ENCODE assay signal across 1 cellular context in the genomic region with DNA sequence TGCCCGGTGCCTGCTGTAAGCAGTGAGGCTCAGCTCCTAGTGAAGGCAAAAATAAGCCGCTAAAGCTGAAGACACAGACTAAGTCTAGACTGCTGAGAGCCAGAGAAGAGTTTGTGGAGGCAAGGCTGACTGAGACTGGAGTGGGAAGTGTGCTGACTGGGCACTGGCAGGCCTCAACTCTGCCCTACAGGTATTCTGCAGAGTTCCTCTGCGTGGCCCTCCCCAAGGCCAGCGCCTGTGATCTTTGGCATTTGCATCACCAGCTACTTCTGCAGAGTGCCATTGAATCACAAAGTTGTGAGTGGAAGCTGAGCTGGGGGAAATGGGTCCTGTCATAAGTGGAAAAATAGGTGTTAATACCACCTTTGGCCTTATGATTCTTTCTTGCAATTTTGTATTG.
TF ChIP-seq lines count a peak whose summit lies in the region.

No MANE protein-coding gene starts in this region.

TF ChIP-seq in H1, 55 proteins besides CTCF, POLR2A, EP300 and RAD21:
- TF ChIP-seq, protein P1, sequence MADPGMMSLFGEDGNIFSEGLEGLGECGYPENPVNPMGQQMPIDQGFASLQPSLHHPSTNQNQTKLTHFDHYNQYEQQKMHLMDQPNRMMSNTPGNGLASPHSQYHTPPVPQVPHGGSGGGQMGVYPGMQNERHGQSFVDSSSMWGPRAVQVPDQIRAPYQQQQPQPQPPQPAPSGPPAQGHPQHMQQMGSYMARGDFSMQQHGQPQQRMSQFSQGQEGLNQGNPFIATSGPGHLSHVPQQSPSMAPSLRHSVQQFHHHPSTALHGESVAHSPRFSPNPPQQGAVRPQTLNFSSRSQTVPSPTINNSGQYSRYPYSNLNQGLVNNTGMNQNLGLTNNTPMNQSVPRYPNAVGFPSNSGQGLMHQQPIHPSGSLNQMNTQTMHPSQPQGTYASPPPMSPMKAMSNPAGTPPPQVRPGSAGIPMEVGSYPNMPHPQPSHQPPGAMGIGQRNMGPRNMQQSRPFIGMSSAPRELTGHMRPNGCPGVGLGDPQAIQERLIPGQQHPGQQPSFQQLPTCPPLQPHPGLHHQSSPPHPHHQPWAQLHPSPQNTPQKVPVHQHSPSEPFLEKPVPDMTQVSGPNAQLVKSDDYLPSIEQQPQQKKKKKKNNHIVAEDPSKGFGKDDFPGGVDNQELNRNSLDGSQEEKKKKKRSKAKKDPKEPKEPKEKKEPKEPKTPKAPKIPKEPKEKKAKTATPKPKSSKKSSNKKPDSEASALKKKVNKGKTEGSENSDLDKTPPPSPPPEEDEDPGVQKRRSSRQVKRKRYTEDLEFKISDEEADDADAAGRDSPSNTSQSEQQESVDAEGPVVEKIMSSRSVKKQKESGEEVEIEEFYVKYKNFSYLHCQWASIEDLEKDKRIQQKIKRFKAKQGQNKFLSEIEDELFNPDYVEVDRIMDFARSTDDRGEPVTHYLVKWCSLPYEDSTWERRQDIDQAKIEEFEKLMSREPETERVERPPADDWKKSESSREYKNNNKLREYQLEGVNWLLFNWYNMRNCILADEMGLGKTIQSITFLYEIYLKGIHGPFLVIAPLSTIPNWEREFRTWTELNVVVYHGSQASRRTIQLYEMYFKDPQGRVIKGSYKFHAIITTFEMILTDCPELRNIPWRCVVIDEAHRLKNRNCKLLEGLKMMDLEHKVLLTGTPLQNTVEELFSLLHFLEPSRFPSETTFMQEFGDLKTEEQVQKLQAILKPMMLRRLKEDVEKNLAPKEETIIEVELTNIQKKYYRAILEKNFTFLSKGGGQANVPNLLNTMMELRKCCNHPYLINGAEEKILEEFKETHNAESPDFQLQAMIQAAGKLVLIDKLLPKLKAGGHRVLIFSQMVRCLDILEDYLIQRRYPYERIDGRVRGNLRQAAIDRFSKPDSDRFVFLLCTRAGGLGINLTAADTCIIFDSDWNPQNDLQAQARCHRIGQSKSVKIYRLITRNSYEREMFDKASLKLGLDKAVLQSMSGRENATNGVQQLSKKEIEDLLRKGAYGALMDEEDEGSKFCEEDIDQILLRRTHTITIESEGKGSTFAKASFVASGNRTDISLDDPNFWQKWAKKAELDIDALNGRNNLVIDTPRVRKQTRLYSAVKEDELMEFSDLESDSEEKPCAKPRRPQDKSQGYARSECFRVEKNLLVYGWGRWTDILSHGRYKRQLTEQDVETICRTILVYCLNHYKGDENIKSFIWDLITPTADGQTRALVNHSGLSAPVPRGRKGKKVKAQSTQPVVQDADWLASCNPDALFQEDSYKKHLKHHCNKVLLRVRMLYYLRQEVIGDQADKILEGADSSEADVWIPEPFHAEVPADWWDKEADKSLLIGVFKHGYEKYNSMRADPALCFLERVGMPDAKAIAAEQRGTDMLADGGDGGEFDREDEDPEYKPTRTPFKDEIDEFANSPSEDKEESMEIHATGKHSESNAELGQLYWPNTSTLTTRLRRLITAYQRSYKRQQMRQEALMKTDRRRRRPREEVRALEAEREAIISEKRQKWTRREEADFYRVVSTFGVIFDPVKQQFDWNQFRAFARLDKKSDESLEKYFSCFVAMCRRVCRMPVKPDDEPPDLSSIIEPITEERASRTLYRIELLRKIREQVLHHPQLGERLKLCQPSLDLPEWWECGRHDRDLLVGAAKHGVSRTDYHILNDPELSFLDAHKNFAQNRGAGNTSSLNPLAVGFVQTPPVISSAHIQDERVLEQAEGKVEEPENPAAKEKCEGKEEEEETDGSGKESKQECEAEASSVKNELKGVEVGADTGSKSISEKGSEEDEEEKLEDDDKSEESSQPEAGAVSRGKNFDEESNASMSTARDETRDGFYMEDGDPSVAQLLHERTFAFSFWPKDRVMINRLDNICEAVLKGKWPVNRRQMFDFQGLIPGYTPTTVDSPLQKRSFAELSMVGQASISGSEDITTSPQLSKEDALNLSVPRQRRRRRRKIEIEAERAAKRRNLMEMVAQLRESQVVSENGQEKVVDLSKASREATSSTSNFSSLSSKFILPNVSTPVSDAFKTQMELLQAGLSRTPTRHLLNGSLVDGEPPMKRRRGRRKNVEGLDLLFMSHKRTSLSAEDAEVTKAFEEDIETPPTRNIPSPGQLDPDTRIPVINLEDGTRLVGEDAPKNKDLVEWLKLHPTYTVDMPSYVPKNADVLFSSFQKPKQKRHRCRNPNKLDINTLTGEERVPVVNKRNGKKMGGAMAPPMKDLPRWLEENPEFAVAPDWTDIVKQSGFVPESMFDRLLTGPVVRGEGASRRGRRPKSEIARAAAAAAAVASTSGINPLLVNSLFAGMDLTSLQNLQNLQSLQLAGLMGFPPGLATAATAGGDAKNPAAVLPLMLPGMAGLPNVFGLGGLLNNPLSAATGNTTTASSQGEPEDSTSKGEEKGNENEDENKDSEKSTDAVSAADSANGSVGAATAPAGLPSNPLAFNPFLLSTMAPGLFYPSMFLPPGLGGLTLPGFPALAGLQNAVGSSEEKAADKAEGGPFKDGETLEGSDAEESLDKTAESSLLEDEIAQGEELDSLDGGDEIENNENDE (IDR thresholded peaks at IDR 0.05; ENCODE audit: insufficient replicate concordance, low read length) = no peak
- TF ChIP-seq CEBPB (IDR thresholded peaks at IDR 0.05; ENCODE audit: low read depth, low read length) (no peak), RNF2 (IDR thresholded peaks at IDR 0.05; ENCODE audit: borderline replicate concordance, low read depth, low read length, missing control alignments, poor library complexity, severe bottlenecking) (no peak), ASH2L (IDR thresholded peaks at IDR 0.05; ENCODE audit: low read length) (no peak), POLR2AphosphoS5 (IDR thresholded peaks at IDR 0.05; ENCODE audit: low read depth, low read length) (no peak), TBP (IDR thresholded peaks at IDR 0.05; ENCODE audit: low read depth, low read length) (no peak), CREB1 (IDR thresholded peaks at IDR 0.05) (no peak), RFX5 (IDR thresholded peaks at IDR 0.05; ENCODE audit: borderline replicate concordance, low read depth, low read length) (no peak), TEAD4 (IDR thresholded peaks at IDR 0.05; ENCODE audit: low read depth, low read length) (no peak), NRF1 (IDR thresholded peaks at IDR 0.05; ENCODE audit: low read depth, low read length) (no peak)
- TF ChIP-seq, protein P2, sequence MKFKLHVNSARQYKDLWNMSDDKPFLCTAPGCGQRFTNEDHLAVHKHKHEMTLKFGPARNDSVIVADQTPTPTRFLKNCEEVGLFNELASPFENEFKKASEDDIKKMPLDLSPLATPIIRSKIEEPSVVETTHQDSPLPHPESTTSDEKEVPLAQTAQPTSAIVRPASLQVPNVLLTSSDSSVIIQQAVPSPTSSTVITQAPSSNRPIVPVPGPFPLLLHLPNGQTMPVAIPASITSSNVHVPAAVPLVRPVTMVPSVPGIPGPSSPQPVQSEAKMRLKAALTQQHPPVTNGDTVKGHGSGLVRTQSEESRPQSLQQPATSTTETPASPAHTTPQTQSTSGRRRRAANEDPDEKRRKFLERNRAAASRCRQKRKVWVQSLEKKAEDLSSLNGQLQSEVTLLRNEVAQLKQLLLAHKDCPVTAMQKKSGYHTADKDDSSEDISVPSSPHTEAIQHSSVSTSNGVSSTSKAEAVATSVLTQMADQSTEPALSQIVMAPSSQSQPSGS (IDR thresholded peaks at IDR 0.05; ENCODE audit: low read length) = no peak
